8 cellular contexts compared by ENCODE assay signal in genomic region chr12:1804545-1805332, GRCh38. TPM values are rescaled to one million over a fixed set of nuclear protein-coding genes. Genes with fewer than 3 reads are reported as not detected.
DNase-seq lines count a peak whose midpoint lies in the region; ATAC-seq and TF ChIP-seq lines count a peak whose summit lies in the region.

No MANE protein-coding gene starts in this region.

- WGBS in lung, 2 donors = 54 to 56% methylated on average over 25 of the region's 25 CpGs

- H3K4me3 ChIP-seq in BE2C (ENCODE audit: low read depth, low read length) (no peak overlapping the region), lung (no peak overlapping the region)

- H3K27me3 ChIP-seq in BE2C = no peaks in the 10 kb centered on the region
- no peaks in the 10 kb centered on the region for H3K27me3 ChIP-seq in lung (ENCODE audit: control insufficient read depth, insufficient read depth)

- ATAC-seq in HG03439 (IDR thresholded peaks at IDR 0.05; ENCODE audit: unreplicated experiment) (peak; percentile 78), lung (ENCODE audit: insufficient read depth, low FRiP score) (peak; percentile 90)

- DNase-seq in BE2C (peak; percentile 94), GM19240 (ENCODE audit: insufficient read length, low spot score) (peak; percentile 97), NCI-H748 (lab: John Stamatoyannopoulos, UW; ENCODE audit: unreplicated experiment) (peak; percentile 81), dedifferentiated amniotic fluid mesenchymal stem cell (ENCODE audit: extremely low spot score) (peak; percentile 80), lung (ENCODE audit: low spot score) (peak; percentile 89)
- peak; percentile 86 for DNase-seq in activated CD4-positive, alpha-beta T cell treated with anti-CD3 and anti-CD28 coated beads, Interleukin-2, amount 50 U/mL, for 1 hour
- peak; percentile 64 for DNase-seq in stimulated activated CD8-positive, alpha-beta memory T cell treated with anti-CD3 and anti-CD28 coated beads, Interleukin-12 subunit alpha, Interleukin-12 subunit beta, amount 100 ng/mL, for 24 hours (ENCODE audit: extremely low read depth)

- no peaks in the 10 kb centered on the region for H3K36me3 ChIP-seq in BE2C
- no peaks in the 10 kb centered on the region for H3K36me3 ChIP-seq in lung (ENCODE audit: control insufficient read depth in 2 of 2, insufficient read depth in 2 of 2, low read length in 2 of 2)

- H3K4me1 ChIP-seq in BE2C = peaks cover 7% of the 10 kb centered on the region
- H3K4me1 ChIP-seq in lung (ENCODE audit: control insufficient read depth in 2 of 2, insufficient read depth in 2 of 2, low read length in 2 of 2) = no peaks in the 10 kb centered on the region

- H3K9me3 ChIP-seq in BE2C (no peaks in the 10 kb centered on the region), lung (ENCODE audit: control insufficient read depth in 2 of 2, insufficient read depth in 1 of 2, low read length in 1 of 2) (no peaks in the 10 kb centered on the region)

- no peak overlapping the region for H3K27ac ChIP-seq in lung (ENCODE audit: low read depth in 1 of 2, low read length in 1 of 2)

- TF ChIP-seq CTCF in BE2C (IDR thresholded peaks at IDR 0.05; ENCODE audit: low read depth, low read length) (no peak), lung (IDR thresholded peaks at IDR 0.05; ENCODE audit: control extremely low read depth, extremely low read depth) (no peak)

RNA-seq across cellular contexts. Expression of gene LRTM2, which starts 15.6 kb away (rescaled TPM):
- not detected for polyA plus RNA-seq in BE2C (2012; ENCODE audit: insufficient read depth, insufficient read length, low read depth)
- total RNA-seq in lung = not detected
- under 1 TPM; 0.01 to 0.06 TPM for polyA plus RNA-seq in lung
